8 cellular contexts compared by ENCODE assay signal in the genomic region with DNA sequence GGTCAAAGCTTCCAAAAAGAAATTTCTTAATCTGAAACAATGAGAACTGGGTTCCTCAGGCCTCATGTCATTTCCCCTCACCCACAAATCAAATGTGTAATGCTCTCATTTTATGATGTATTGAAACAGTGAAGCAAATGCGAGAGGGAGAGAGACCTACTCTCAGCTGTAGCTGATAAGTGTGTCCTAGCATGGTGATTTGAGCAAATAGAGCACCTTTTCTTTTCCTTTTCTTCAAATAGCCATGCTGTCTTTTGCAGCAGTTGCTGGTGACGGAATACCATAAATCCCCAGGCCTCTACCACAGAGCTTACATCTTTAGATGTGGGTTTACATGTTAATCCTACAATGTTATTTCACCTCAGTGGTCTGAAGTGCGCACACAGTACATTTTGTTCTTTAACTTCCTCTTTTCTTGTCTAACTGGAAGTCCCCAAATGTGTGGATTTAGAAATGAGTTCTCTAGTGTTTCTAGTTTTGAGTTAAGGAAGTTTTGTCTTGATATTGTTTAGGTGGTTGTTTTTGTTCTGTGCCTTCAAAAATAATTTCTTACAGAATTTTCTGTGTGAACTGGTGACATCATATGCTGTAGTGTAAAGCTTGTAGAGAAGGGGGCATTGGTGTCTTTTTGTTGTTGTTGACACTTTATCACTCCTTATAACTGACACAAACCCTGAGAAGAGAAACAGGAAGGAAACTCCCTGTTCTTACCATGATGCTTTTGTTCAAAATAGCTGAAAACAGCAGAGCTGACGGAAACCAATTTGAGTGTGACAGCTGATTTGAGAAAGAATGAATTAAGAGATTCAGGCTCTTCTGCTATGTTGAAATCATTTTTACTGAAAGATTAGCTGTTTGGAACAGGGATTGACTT. TPM values are rescaled to one million over a fixed set of nuclear protein-coding genes. Genes with fewer than 3 reads are reported as not detected.
DNase-seq lines count a peak whose midpoint lies in the region; ATAC-seq and TF ChIP-seq lines count a peak whose summit lies in the region.

No MANE protein-coding gene starts in this region.

- H3K27me3 Mint-ChIP-seq in endodermal cell (ENCODE audit: insufficient read depth), result no peaks in the 10 kb centered on the region

- H3K36me3 Mint-ChIP-seq in endodermal cell (ENCODE audit: low read depth), result peaks cover 26% of the 10 kb centered on the region

- H3K9me3 Mint-ChIP-seq in endodermal cell, result peaks cover 22% of the 10 kb centered on the region

- no peak overlapping the region for H3K9ac ChIP-seq in endodermal cell (ENCODE audit: extremely low read depth, low read length, poor library complexity, severe bottlenecking)

- H3K27ac ChIP-seq in endodermal cell (ENCODE audit: low read depth, low read length), result no peak overlapping the region

- intact Hi-C loops in sciatic nerve (cut with DNase I), result no loop called here

- H3K4me3 ChIP-seq in endodermal cell (ENCODE audit: low read length), result peak overlapping the region; percentile 52

- H3K36me3 ChIP-seq in endodermal cell (ENCODE audit: control insufficient read depth, insufficient read depth, low read length), result peaks cover 11% of the 10 kb centered on the region

- TF ChIP-seq CTCF in endodermal cell (conservative IDR thresholded peaks at IDR 0.05), result no peak

- ATAC-seq in HG03175 (IDR thresholded peaks at IDR 0.05; ENCODE audit: unreplicated experiment) (peak; percentile 79), sciatic nerve (peak; percentile 70)

- H3K4me3 Mint-ChIP-seq in endodermal cell, result no peak overlapping the region

- H3K4me1 Mint-ChIP-seq in endodermal cell, result peaks cover 70% of the 10 kb centered on the region

- 81 to 88% methylated on average over 1 to 4 of the region's 4 CpGs for WGBS in endodermal cell (ENCODE audit: insufficient coverage in 1 of 2, insufficient read length in 1 of 2), 2 experiments

- H3K4me1 ChIP-seq in endodermal cell (ENCODE audit: control insufficient read depth, insufficient read depth, low read length), result peaks cover 25% of the 10 kb centered on the region

- DNase-seq in activated CD8-positive, alpha-beta memory T cell treated with anti-CD3 and anti-CD28 coated beads, Interleukin-2, amount 50 U/mL, for 1 hour (ENCODE audit: extremely low read depth), result peak; percentile 65
- DNase-seq in activated CD8-positive, alpha-beta memory T cell treated with anti-CD3 and anti-CD28 coated beads, Interleukin-2, amount 50 U/mL, for 48 hours, result no peak
- DNase-seq in T-helper 9 cell, result peak; percentile 43
- no peak for DNase-seq in endodermal cell
- DNase-seq in sciatic nerve (ENCODE audit: low spot score), result no peak
- DNase-seq in NCI-H748 (lab: John Stamatoyannopoulos, UW; ENCODE audit: unreplicated experiment), result no peak
- no peak for DNase-seq in NCI-H2196 treated with DMSO at 0.1 percent for 48 hours (lab: John Stamatoyannopoulos, UW; ENCODE audit: unreplicated experiment)

- peak overlapping the region; percentile 20 for H3K27ac Mint-ChIP-seq in endodermal cell

- no peaks in the 10 kb centered on the region for H3K27me3 ChIP-seq in endodermal cell (ENCODE audit: control insufficient read depth, insufficient read depth, low read length, poor library complexity, severe bottlenecking)

- H3K9me3 ChIP-seq in endodermal cell (ENCODE audit: control insufficient read depth, low read length), result peaks cover 19% of the 10 kb centered on the region

RNA-seq across cellular contexts. Expression of a gene that starts 12.1 kb away (rescaled TPM):
- total RNA-seq in endodermal cell, result 10 to 100 TPM; 21.9 to 22.3 TPM
- 18.0 TPM for polyA plus RNA-seq in endodermal cell (2013, experiment 1 of 2)
- 17.6 TPM for polyA plus RNA-seq in endodermal cell (2013, experiment 2 of 2)
- 24.0 TPM for total RNA-seq in sciatic nerve

Comparison
In these comparisons a context has a peak if more than half of its experiments do, and no peak if none do; other contexts are left out.
1. DNase-seq: peak in activated CD8-positive, alpha-beta memory T cell treated with anti-CD3 and anti-CD28 coated beads, Interleukin-2, amount 50 U/mL, for 1 hour (single experiment) and T-helper 9 cell (single experiment); none in activated CD8-positive, alpha-beta memory T cell treated with anti-CD3 and anti-CD28 coated beads, Interleukin-2, amount 50 U/mL, for 48 hours (single experiment), endodermal cell (single experiment), sciatic nerve (single experiment), NCI-H748 (single experiment) and NCI-H2196 treated with DMSO at 0.1 percent for 48 hours (single experiment).